Comparison of ENCODE assay signal across 17 cellular contexts in the genomic region with DNA sequence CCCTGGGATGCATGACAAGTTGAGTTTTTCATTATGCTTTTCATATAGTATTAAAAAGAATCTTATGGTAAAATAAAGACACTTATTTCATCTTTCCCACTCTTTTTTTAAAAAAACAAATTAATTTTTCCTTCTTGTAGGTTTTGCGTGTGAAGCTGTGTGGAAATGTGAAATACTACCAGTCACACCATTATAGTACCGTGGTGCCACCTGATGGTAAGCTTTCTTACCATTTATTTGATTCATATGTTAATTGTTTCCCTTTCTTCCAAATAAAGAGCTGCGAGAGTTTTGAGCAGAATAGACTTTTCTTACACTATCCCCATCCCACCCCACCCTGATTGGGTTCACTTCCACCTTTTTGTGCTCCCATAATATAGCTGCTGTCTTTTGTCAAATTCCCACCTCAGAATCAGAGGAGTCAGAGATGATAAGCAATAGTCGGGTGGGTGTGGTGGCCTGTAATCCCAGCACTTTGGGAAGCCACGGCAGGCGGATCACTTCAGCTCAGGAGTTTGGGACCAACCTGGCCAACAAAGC. TPM values are rescaled to one million over a fixed set of nuclear protein-coding genes. Genes with fewer than 3 reads are reported as not detected.
DNase-seq lines count a peak whose midpoint lies in the region; ATAC-seq and TF ChIP-seq lines count a peak whose summit lies in the region.
"Had no signal": no experiment of that assay in that cellular context is flagged by ENCODE, and none has a peak within 500 bp of the region (broad histone marks: within the 10 kb centered on the region; RNA-seq: fewer than 3 reads in every experiment).

No MANE protein-coding gene starts in this region.

- no peaks in the 10 kb centered on the region for H3K9me3 Mint-ChIP-seq in endodermal cell
- H3K9me3 Mint-ChIP-seq: activated T-cell treated with anti-CD3 and anti-CD28 coated beads, Interleukin-2, amount 50 U/mL, for 4 hours; IgD-negative memory B cell had no signal

- ATAC-seq in GM18498 (IDR thresholded peaks at IDR 0.05; ENCODE audit: unreplicated experiment), result no peak

- no peaks in the 10 kb centered on the region for H3K4me1 ChIP-seq in endodermal cell (ENCODE audit: control insufficient read depth, insufficient read depth, low read length)
- H3K4me1 ChIP-seq in ovary (ENCODE audit: insufficient read depth), result no peaks in the 10 kb centered on the region
- H3K4me1 ChIP-seq: prostate gland had no signal

- TF ChIP-seq CTCF in endodermal cell (conservative IDR thresholded peaks at IDR 0.05) (peak; percentile 17), ovary (IDR thresholded peaks at IDR 0.05) (no peak)

- no peaks in the 10 kb centered on the region for H3K27me3 Mint-ChIP-seq in endodermal cell (ENCODE audit: insufficient read depth)
- H3K27me3 Mint-ChIP-seq: B cell, IgD-negative memory B cell had no signal

- no peak overlapping the region for H3K4me3 Mint-ChIP-seq in endodermal cell
- H3K4me3 Mint-ChIP-seq: activated T-cell treated with anti-CD3 and anti-CD28 coated beads, Interleukin-2, amount 50 U/mL, for 4 hours; B cell; IgD-negative memory B cell had no signal

- no peak for TF ChIP-seq EP300 in ovary (IDR thresholded peaks at IDR 0.05)

- no peaks in the 10 kb centered on the region for H3K4me1 Mint-ChIP-seq in endodermal cell

- no peak for TF ChIP-seq POLR2A in ovary (IDR thresholded peaks at IDR 0.05)

- no peaks in the 10 kb centered on the region for H3K27me3 ChIP-seq in endodermal cell (ENCODE audit: control insufficient read depth, insufficient read depth, low read length, poor library complexity, severe bottlenecking)
- no peaks in the 10 kb centered on the region for H3K27me3 ChIP-seq in ovary
- H3K27me3 ChIP-seq: cardiac muscle cell had no signal

- peak; percentile 14 for DNase-seq in activated naive CD4-positive, alpha-beta T cell treated with anti-CD3 and anti-CD28 coated beads, Interleukin-2, amount 50 U/mL, for 16 hours
- DNase-seq in activated naive CD4-positive, alpha-beta T cell treated with Interleukin-2 at 50 U/mL for 16 hours, result no peak
- DNase-seq in NCI-H526 treated with DMSO at 0.1 percent for 48 hours (lab: John Stamatoyannopoulos, UW) (peak; percentile 38), endodermal cell (no peak), pons (ENCODE audit: low spot score) (peak; percentile 50), ovary (no peak)
- DNase-seq in activated effector memory CD4-positive, alpha-beta T cell treated with Interleukin-2 at 50 U/mL for 16 hours, result no peak
- DNase-seq: activated T-cell treated with anti-CD3 and anti-CD28 coated beads, Interleukin-2, amount 50 U/mL, for 4 hours; NCI-H1436; NCI-H748 treated with DMSO at 0.1 percent for 48 hours; stimulated activated CD4-positive, alpha-beta T cell treated with anti-CD3 and anti-CD28 coated beads, Interleukin-1b, Interleukin-23, amount 100 ng/mL, for 48 hours; WERI-Rb-1 had no signal

- no peaks in the 10 kb centered on the region for H3K36me3 Mint-ChIP-seq in endodermal cell (ENCODE audit: low read depth)
- H3K36me3 Mint-ChIP-seq: IgD-negative memory B cell had no signal

- H3K9me3 ChIP-seq in endodermal cell (ENCODE audit: control insufficient read depth, low read length) (no peaks in the 10 kb centered on the region), ovary (no peaks in the 10 kb centered on the region)
- H3K9me3 ChIP-seq: prostate gland had no signal

- 89 to 100% methylated on average over 1 to 6 of the region's 6 CpGs for WGBS in endodermal cell (ENCODE audit: insufficient coverage in 1 of 2, insufficient read length in 1 of 2), 2 experiments
- 79 to 81% (median 81%) methylated on average over 6 of the region's 6 CpGs for WGBS in ovary, 3 donors

- H3K36me3 ChIP-seq in endodermal cell (ENCODE audit: control insufficient read depth, insufficient read depth, low read length) (no peaks in the 10 kb centered on the region), ovary (no peaks in the 10 kb centered on the region)
- H3K36me3 ChIP-seq: cardiac muscle cell, prostate gland, WERI-Rb-1 had no signal

- H3K4me3 ChIP-seq in endodermal cell (ENCODE audit: low read length) (no peak overlapping the region), ovary (no peak overlapping the region)
- H3K4me3 ChIP-seq: cardiac muscle cell, prostate gland had no signal

- no peak overlapping the region for H3K27ac Mint-ChIP-seq in endodermal cell
- H3K27ac Mint-ChIP-seq: B cell had no signal

- no peak overlapping the region for H3K27ac ChIP-seq in endodermal cell (ENCODE audit: low read depth, low read length)
- H3K27ac ChIP-seq in ovary, result no peak overlapping the region
- H3K27ac ChIP-seq: cardiac muscle cell, prostate gland, WERI-Rb-1 had no signal

- intact Hi-C loops in ovary (cut with DNase I), result no loop called here

- no peak overlapping the region for H3K9ac ChIP-seq in endodermal cell (ENCODE audit: extremely low read depth, low read length, poor library complexity, severe bottlenecking)

RNA-seq across cellular contexts. Expression of a gene that starts 44.3 kb away (rescaled TPM):
- total RNA-seq in endodermal cell (10 to 100 TPM; 20.9 to 21.8 TPM), ovary (10 to 100 TPM; 11.2 to 19.3 (median 13.1) TPM)
- 28.9 TPM for polyA plus RNA-seq in endodermal cell (2013, experiment 1 of 2)
- polyA plus RNA-seq in endodermal cell (2013, experiment 2 of 2), result 30.3 TPM
- polyA plus RNA-seq in ovary, result 10 to 100 TPM; 18.7 to 29.0 TPM

Comparison
In these comparisons a context has a peak if more than half of its experiments do, and no peak if none do; other contexts are left out.
1. DNase-seq: peak in activated naive CD4-positive, alpha-beta T cell treated with anti-CD3 and anti-CD28 coated beads, Interleukin-2, amount 50 U/mL, for 16 hours (single experiment), NCI-H526 treated with DMSO at 0.1 percent for 48 hours (single experiment) and pons (single experiment); none in activated naive CD4-positive, alpha-beta T cell treated with Interleukin-2 at 50 U/mL for 16 hours (single experiment), endodermal cell (single experiment), activated effector memory CD4-positive, alpha-beta T cell treated with Interleukin-2 at 50 U/mL for 16 hours (single experiment) and ovary (0 of 5).